ENCODE assay signal across 10 cellular contexts in genomic region chrX:72105436-72105835, GRCh38. TPM values are rescaled to one million over a fixed set of nuclear protein-coding genes. Genes with fewer than 3 reads are reported as not detected.
DNase-seq lines count a peak whose midpoint lies in the region; ATAC-seq and TF ChIP-seq lines count a peak whose summit lies in the region.
"Had no signal": no experiment of that assay in that cellular context is flagged by ENCODE, and none has a peak within 500 bp of the region (broad histone marks: within the 10 kb centered on the region; RNA-seq: fewer than 3 reads in every experiment).

No MANE protein-coding gene starts in this region.

- H3K27ac Mint-ChIP-seq in activated CD4-positive, alpha-beta memory T cell treated with anti-CD3 and anti-CD28 coated beads for 36 hours: peak overlapping the region; percentile 54
- H3K27ac Mint-ChIP-seq in stimulated activated naive CD8-positive, alpha-beta T cell treated with anti-CD3 and anti-CD28 coated beads, Interleukin-15, amount 100 ng/mL, for 72 hours: peak overlapping the region in 1 of 2 donors; percentile 27

- POLR2A ChIA-PET in activated CD4-positive, alpha-beta memory T cell treated with anti-CD3 and anti-CD28 coated beads for 36 hours (lab: Charles Lee): no interaction called here
- POLR2A ChIA-PET in SK-N-SH (lab: Yijun Ruan, JAX): no interaction called here

- H3K9ac ChIP-seq in SK-N-SH: no peak overlapping the region
- H3K9ac ChIP-seq: GM23248 had no signal

- peaks cover 0 to 17% of the 10 kb centered on the region in 2 experiments; a peak in 1 of 4 replicates for H3K4me1 ChIP-seq in SK-N-SH (ENCODE audit: control insufficient read depth in 1 of 2, insufficient read depth in 2 of 2, low read depth in 1 of 2, low read length in 1 of 2)

- no peak overlapping the region for H3K4me2 ChIP-seq in SK-N-SH

- H4K20me1 ChIP-seq in SK-N-SH (ENCODE audit: insufficient read depth): no peaks in the 10 kb centered on the region

- no peak for TF ChIP-seq RAD21 in SK-N-SH (IDR thresholded peaks at IDR 0.05; ENCODE audit: low read length)

- H3F3A ChIP-seq in SK-N-SH (replicated peaks; ENCODE audit: insufficient read depth): no peaks in the 10 kb centered on the region

- H3K9me3 ChIP-seq in SK-N-SH: no peaks in the 10 kb centered on the region

- peaks cover 63% of the 10 kb centered on the region for H3K4me1 Mint-ChIP-seq in activated CD4-positive, alpha-beta memory T cell treated with anti-CD3 and anti-CD28 coated beads for 36 hours (ENCODE audit: low read depth)
- H3K4me1 Mint-ChIP-seq in stimulated activated naive CD8-positive, alpha-beta T cell treated with anti-CD3 and anti-CD28 coated beads, Interleukin-15, amount 100 ng/mL, for 72 hours: peaks cover 35% of the 10 kb centered on the region

- TF ChIP-seq EP300 in SK-N-SH (IDR thresholded peaks at IDR 0.05; ENCODE audit: borderline replicate concordance in 1 of 2, low read depth in 1 of 2, low read length in 1 of 2): no peak

- no peak overlapping the region for H3K4me3 ChIP-seq in SK-N-SH (ENCODE audit: low read depth in 2 of 2, low read length in 1 of 2)
- H3K4me3 ChIP-seq: GM23248 had no signal

- DNase-seq in stimulated activated CD4-positive, alpha-beta T cell treated with anti-CD3 and anti-CD28 coated beads, Interleukin-15, amount 100 ng/mL, for 24 hours: peak; percentile 13
- DNase-seq in stimulated activated CD4-positive, alpha-beta T cell treated with anti-CD3 and anti-CD28 coated beads, Interleukin-12 subunit alpha, Interleukin-12 subunit beta, amount 100 ng/mL, for 4 hours: no peak
- DNase-seq in activated CD4-positive, alpha-beta memory T cell treated with anti-CD3 and anti-CD28 coated beads for 36 hours: peak; percentile 73
- DNase-seq in stimulated activated naive CD8-positive, alpha-beta T cell treated with anti-CD3 and anti-CD28 coated beads, Interleukin-15, amount 100 ng/mL, for 72 hours: peak; percentile 21 to 66
- DNase-seq in SK-N-SH (no peak), C1 segment of cervical spinal cord (lab: John Stamatoyannopoulos, UW) (no peak), NCI-H187 (lab: John Stamatoyannopoulos, UW) (no peak)
- DNase-seq: GM23248, NCI-H524 had no signal

- no peak overlapping the region for H2AFZ ChIP-seq in SK-N-SH (ENCODE audit: low read depth)
- H2AFZ ChIP-seq: GM23248 had no signal

- no peaks in the 10 kb centered on the region for H3K79me2 ChIP-seq in SK-N-SH (ENCODE audit: insufficient read depth)

- no peaks in the 10 kb centered on the region for H3K36me3 Mint-ChIP-seq in activated CD4-positive, alpha-beta memory T cell treated with anti-CD3 and anti-CD28 coated beads for 36 hours

- H3K27me3 ChIP-seq in SK-N-SH (ENCODE audit: insufficient read depth): no peaks in the 10 kb centered on the region

- CTCF ChIA-PET in activated CD4-positive, alpha-beta memory T cell treated with anti-CD3 and anti-CD28 coated beads for 36 hours (lab: Charles Lee): interaction anchor here (0.8 to 1.5 kb wide), 2 partner anchors 16 to 83 kb away, joined by 4 to 6 read pairs; no protein-coding TSS in a partner anchor
- CTCF ChIA-PET in SK-N-SH (lab: Yijun Ruan, JAX): interaction anchor here (2.3 kb wide), 2 partner anchors 10 to 56 kb away, joined by 6 read pairs; no protein-coding TSS in a partner anchor

- H3K9me2 ChIP-seq in SK-N-SH: no peaks in the 10 kb centered on the region

- no peak overlapping the region; a peak in 1 of 4 replicates for H3K27ac ChIP-seq in SK-N-SH (ENCODE audit: low read depth in 2 of 2, low read length in 1 of 2)
- H3K27ac ChIP-seq: GM23248 had no signal

- TF ChIP-seq CTCF in SK-N-SH (IDR thresholded peaks at IDR 0.05): no peak

- no peaks in the 10 kb centered on the region for H3K9me3 Mint-ChIP-seq in activated CD4-positive, alpha-beta memory T cell treated with anti-CD3 and anti-CD28 coated beads for 36 hours
- no peaks in the 10 kb centered on the region for H3K9me3 Mint-ChIP-seq in stimulated activated naive CD8-positive, alpha-beta T cell treated with anti-CD3 and anti-CD28 coated beads, Interleukin-15, amount 100 ng/mL, for 72 hours

- no peaks in the 10 kb centered on the region for H3K27me3 Mint-ChIP-seq in activated CD4-positive, alpha-beta memory T cell treated with anti-CD3 and anti-CD28 coated beads for 36 hours
- peaks cover 64% of the 10 kb centered on the region for H3K27me3 Mint-ChIP-seq in stimulated activated naive CD8-positive, alpha-beta T cell treated with anti-CD3 and anti-CD28 coated beads, Interleukin-15, amount 100 ng/mL, for 72 hours

- ATAC-seq in HG03097 (IDR thresholded peaks at IDR 0.05; ENCODE audit: low FRiP score, unreplicated experiment): peak; percentile 51
- ATAC-seq in stimulated activated naive CD8-positive, alpha-beta T cell treated with anti-CD3 and anti-CD28 coated beads, Interleukin-15, amount 100 ng/mL, for 72 hours: peak; percentile 83

- no peak overlapping the region for H3K4me3 Mint-ChIP-seq in activated CD4-positive, alpha-beta memory T cell treated with anti-CD3 and anti-CD28 coated beads for 36 hours
- peak overlapping the region in 1 of 2 donors; percentile 39 for H3K4me3 Mint-ChIP-seq in stimulated activated naive CD8-positive, alpha-beta T cell treated with anti-CD3 and anti-CD28 coated beads, Interleukin-15, amount 100 ng/mL, for 72 hours

- WGBS in SK-N-SH (ENCODE audit: low lambda C conversion rate): 82% methylated on average over 6 of the region's 6 CpGs

- no peaks in the 10 kb centered on the region for H3K36me3 ChIP-seq in SK-N-SH (replicated peaks in 1 of 2; ENCODE audit: control insufficient read depth in 1 of 2, insufficient read depth in 2 of 2, low read length in 1 of 2)

- intact Hi-C loops in activated CD4-positive, alpha-beta memory T cell treated with anti-CD3 and anti-CD28 coated beads for 36 hours (cut with micrococcal nuclease): loop anchor here (1.0 kb wide), 1 partner anchor 16 kb away; no protein-coding TSS in a partner anchor

TF ChIP-seq in SK-N-SH, 30 proteins besides CTCF, POLR2A, EP300 and RAD21 (continues in another document):
- TF ChIP-seq GATA2 (CRISPR knock-in tag; IDR thresholded peaks at IDR 0.05) (no peak), RXRA (IDR thresholded peaks at IDR 0.05; ENCODE audit: borderline replicate concordance, low read depth) (no peak), JUND (IDR thresholded peaks at IDR 0.05) (no peak), POLR2AphosphoS5 (IDR thresholded peaks at IDR 0.05; ENCODE audit: low read depth, low read length) (no peak), MEF2A (IDR thresholded peaks at IDR 0.05; ENCODE audit: borderline replicate concordance, low read depth) (no peak), REST (IDR thresholded peaks at IDR 0.05; ENCODE audit: low read depth, low read length) (no peak), CHD2 (IDR thresholded peaks at IDR 0.05; ENCODE audit: low read length, partially characterized antibody) (no peak), SMC3 (IDR thresholded peaks at IDR 0.05; ENCODE audit: low read depth, low read length) (no peak), YY1 (IDR thresholded peaks at IDR 0.05; ENCODE audit: low read depth) (no peak), IRF3 (IDR thresholded peaks at IDR 0.05; ENCODE audit: low read depth, low read length) (no peak), NRF1 (IDR thresholded peaks at IDR 0.05; ENCODE audit: low read depth, low read length) (no peak), FOXM1 (IDR thresholded peaks at IDR 0.05; ENCODE audit: low read depth) (no peak), TEAD4 (IDR thresholded peaks at IDR 0.05; ENCODE audit: borderline replicate concordance, insufficient read depth) (no peak), SIN3A (IDR thresholded peaks at IDR 0.05; ENCODE audit: borderline replicate concordance, low read depth, low read length) (no peak), FOXJ3 (CRISPR knock-in tag; IDR thresholded peaks at IDR 0.05) (no peak)
- TF ChIP-seq, protein P1, sequence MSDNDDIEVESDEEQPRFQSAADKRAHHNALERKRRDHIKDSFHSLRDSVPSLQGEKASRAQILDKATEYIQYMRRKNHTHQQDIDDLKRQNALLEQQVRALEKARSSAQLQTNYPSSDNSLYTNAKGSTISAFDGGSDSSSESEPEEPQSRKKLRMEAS (IDR thresholded peaks at IDR 0.05; ENCODE audit: low read depth): no peak

RNA-seq across cellular contexts. Expression of gene RTL5, which starts 26.3 kb away (rescaled TPM):
- under 1 TPM; 0.76 to 0.92 TPM for total RNA-seq in activated CD4-positive, alpha-beta memory T cell treated with anti-CD3 and anti-CD28 coated beads for 36 hours
- polyA plus RNA-seq in SK-N-SH (2012; rRNA removed): 1.5 and 1.8 TPM in 2 replicates
- 1.8 and 2.6 TPM in 2 replicates for polyA plus RNA-seq in SK-N-SH (2012; cell fraction: cytosol; rRNA removed)
- 5.9 and 6.6 TPM in 2 replicates for polyA plus RNA-seq in SK-N-SH (2012; cell fraction: nucleus; rRNA removed)

Comparison
In these comparisons a context has a peak if more than half of its experiments do, and no peak if none do; other contexts are left out.
1. DNase-seq: peak in stimulated activated CD4-positive, alpha-beta T cell treated with anti-CD3 and anti-CD28 coated beads, Interleukin-15, amount 100 ng/mL, for 24 hours (single experiment), activated CD4-positive, alpha-beta memory T cell treated with anti-CD3 and anti-CD28 coated beads for 36 hours (single experiment) and stimulated activated naive CD8-positive, alpha-beta T cell treated with anti-CD3 and anti-CD28 coated beads, Interleukin-15, amount 100 ng/mL, for 72 hours (2 of 2); none in stimulated activated CD4-positive, alpha-beta T cell treated with anti-CD3 and anti-CD28 coated beads, Interleukin-12 subunit alpha, Interleukin-12 subunit beta, amount 100 ng/mL, for 4 hours (single experiment), SK-N-SH (single experiment), C1 segment of cervical spinal cord (0 of 14) and NCI-H187 (0 of 2).